ENCODE assay signal across 14 cellular contexts in the genomic region with DNA sequence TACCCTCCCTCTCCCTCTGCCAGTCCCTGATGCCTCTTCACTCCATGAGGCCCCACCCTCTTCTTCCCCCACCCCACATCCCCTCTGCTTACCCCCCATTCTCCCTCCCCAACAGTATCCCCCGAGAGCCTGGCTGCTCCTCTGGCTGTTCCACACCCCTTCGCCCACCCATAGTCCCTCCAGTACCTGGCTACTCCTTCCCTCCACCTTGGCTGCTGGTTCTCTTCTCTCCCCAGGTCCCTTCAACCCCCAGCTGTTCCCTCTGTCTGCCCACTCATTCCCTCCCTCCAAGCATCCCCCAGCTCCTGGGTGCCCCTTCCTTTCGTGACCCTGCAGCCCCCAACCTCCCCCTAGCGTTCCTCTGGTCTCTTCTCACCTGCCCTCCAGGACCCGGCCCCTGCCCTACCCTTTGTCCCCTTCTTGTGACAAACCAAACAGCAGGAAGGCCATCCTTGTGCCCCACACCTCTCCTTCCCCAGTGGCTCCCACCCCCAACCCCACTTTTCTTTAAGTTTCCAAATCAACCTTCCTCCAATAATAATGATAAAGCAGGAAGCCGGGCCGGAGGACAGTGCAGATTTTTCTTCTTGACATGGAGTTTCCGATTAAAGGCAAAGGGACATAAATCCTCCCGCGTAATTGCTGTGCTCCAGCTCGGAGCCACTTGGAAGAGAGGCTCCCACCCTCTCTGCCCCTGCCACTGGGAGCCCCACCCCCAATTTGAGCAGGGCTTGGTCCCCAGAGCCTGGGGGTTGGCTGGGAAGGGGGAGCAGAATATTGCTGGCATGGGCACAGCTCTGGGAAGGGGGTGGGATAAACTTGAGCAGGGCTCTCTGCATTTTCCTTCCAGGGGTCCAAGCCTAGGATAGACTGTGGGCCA. TPM values are rescaled to one million over a fixed set of nuclear protein-coding genes. Genes with fewer than 3 reads are reported as not detected.
DNase-seq lines count a peak whose midpoint lies in the region; ATAC-seq and TF ChIP-seq lines count a peak whose summit lies in the region.
"Had no signal": no experiment of that assay in that cellular context is flagged by ENCODE, and none has a peak within 500 bp of the region (broad histone marks: within the 10 kb centered on the region; RNA-seq: fewer than 3 reads in every experiment).

No MANE protein-coding gene starts in this region.

- H4K20me1 ChIP-seq in GM23338 (replicated peaks; ENCODE audit: insufficient read depth), result no peaks in the 10 kb centered on the region

- DNase-seq in GM23338 (ENCODE audit: low spot score) (no peak), WERI-Rb-1 (no peak), mesothelial cell of epicardium (ENCODE audit: low spot score in 2 of 2, unreplicated experiment in 2 of 2) (no peak), glomerular visceral epithelial cell (ENCODE audit: extremely low spot score) (no peak), HCEC 1CT (no peak), globus pallidus (ENCODE audit: low spot score) (no peak), T1000 (lab: John Stamatoyannopoulos, UW) (no peak)
- DNase-seq: Calu3; CD8-positive, alpha-beta T cell; DMS79 treated with DMSO at 0.1 percent for 48 hours; GF-D8 had no signal

- H2AFZ ChIP-seq in GM23338, result 0 out of 2 replicates have a peak overlapping the region, but pooled peaks have one; percentile 47

- H3K4me3 ChIP-seq in GM23338 (no peak overlapping the region), HEK293 (ENCODE audit: low read depth, low read length) (no peak overlapping the region), WERI-Rb-1 (ENCODE audit: low read depth, low read length) (no peak overlapping the region)
- H3K4me3 ChIP-seq: BLaER1 treated with 17β-estradiol and CSF1 and Interleukin-3, amounts not matched to agents 10 nM and 100 nM had no signal

- H3K4me2 ChIP-seq in GM23338, result no peak overlapping the region
- H3K4me2 ChIP-seq: BLaER1 treated with 17β-estradiol and CSF1 and Interleukin-3, amounts not matched to agents 10 nM and 100 nM had no signal

- CTCF ChIA-PET in HEK293 (lab: Yijun Ruan, JAX), result interaction anchor here (0.6 to 1.0 kb wide), 3 partner anchors 10 to 97 kb away, joined by 3 to 5 read pairs (median 4); no protein-coding TSS in a partner anchor

- TF ChIP-seq CTCF in GM23338 (conservative IDR thresholded peaks at IDR 0.05; ENCODE audit: low read depth in 2 of 2), result 0 out of 4 replicates have a peak, but pooled peaks of 1 of the 2 experiments have one; percentile 5
- TF ChIP-seq CTCF in HEK293 (tag by site-specific recombination; IDR thresholded peaks at IDR 0.05), result no peak
- no peak for TF ChIP-seq CTCF in WERI-Rb-1 (IDR thresholded peaks at IDR 0.05; ENCODE audit: low read depth, low read length)
- no peak for TF ChIP-seq CTCF in mesothelial cell of epicardium (IDR thresholded peaks at IDR 0.05; ENCODE audit: unreplicated experiment)

- ATAC-seq in GM23338, result peak; percentile 23
- ATAC-seq: CD8-positive, alpha-beta T cell had no signal

- H3K36me3 ChIP-seq in GM23338 (ENCODE audit: insufficient read depth), result no peaks in the 10 kb centered on the region
- H3K36me3 ChIP-seq in HEK293 (ENCODE audit: control insufficient read depth in 2 of 2, insufficient read depth in 1 of 2, low read length in 2 of 2), result no peaks in the 10 kb centered on the region
- H3K36me3 ChIP-seq in WERI-Rb-1, result no peaks in the 10 kb centered on the region; the same call in 1 of the 2 replicates
- H3K36me3 ChIP-seq: BLaER1 treated with 17β-estradiol and CSF1 and Interleukin-3, amounts not matched to agents 10 nM and 100 nM had no signal

- peaks cover 31% of the 10 kb centered on the region for H3K27me3 Mint-ChIP-seq in GM23338 (ENCODE audit: insufficient read depth, low read depth, poor library complexity)
- peaks cover 17% of the 10 kb centered on the region for H3K27me3 Mint-ChIP-seq in mesothelial cell of epicardium (ENCODE audit: low read depth)

- H3K27me3 ChIP-seq in GM23338 (ENCODE audit: insufficient read depth) (peaks cover 6% of the 10 kb centered on the region; the same call in 1 of the 2 replicates), WERI-Rb-1 (ENCODE audit: insufficient read depth, low read depth, severe bottlenecking) (no peaks in the 10 kb centered on the region)

- H3F3A ChIP-seq in GM23338 (replicated peaks; ENCODE audit: low read depth), result no peaks in the 10 kb centered on the region

- H3K4me1 Mint-ChIP-seq in GM23338 (peaks cover 20% of the 10 kb centered on the region), mesothelial cell of epicardium (peaks cover 74% of the 10 kb centered on the region)
- H3K4me1 Mint-ChIP-seq: B cell had no signal

- peaks cover 4% of the 10 kb centered on the region for H3K4me1 ChIP-seq in GM23338 (ENCODE audit: insufficient read depth)
- no peaks in the 10 kb centered on the region; the same call in 1 of the 2 replicates for H3K4me1 ChIP-seq in HEK293 (ENCODE audit: control insufficient read depth, insufficient read depth, low read length)

- no peaks in the 10 kb centered on the region for H3K79me2 ChIP-seq in GM23338 (replicated peaks; ENCODE audit: insufficient read depth)

- no peaks in the 10 kb centered on the region for H3K36me3 Mint-ChIP-seq in GM23338 (ENCODE audit: low read depth)
- no peaks in the 10 kb centered on the region for H3K36me3 Mint-ChIP-seq in mesothelial cell of epicardium
- H3K36me3 Mint-ChIP-seq: CD8-positive, alpha-beta T cell had no signal

- POLR2A ChIA-PET in HEK293 (lab: Yijun Ruan, JAX), result interaction anchor here (0.7 to 1.0 kb wide), 2 partner anchors 9 to 24 kb away, joined by 3 read pairs; no protein-coding TSS in a partner anchor

- H3K9me3 ChIP-seq in HEK293 (ENCODE audit: control insufficient read depth, insufficient read depth, low read depth, low read length) (no peaks in the 10 kb centered on the region), WERI-Rb-1 (ENCODE audit: severe bottlenecking) (no peaks in the 10 kb centered on the region)
- H3K9me3 ChIP-seq: BLaER1 treated with 17β-estradiol and CSF1 and Interleukin-3, amounts not matched to agents 10 nM and 100 nM had no signal

- no peak overlapping the region for H3K27ac Mint-ChIP-seq in GM23338
- H3K27ac Mint-ChIP-seq in mesothelial cell of epicardium, result peak overlapping the region; percentile 41
- H3K27ac Mint-ChIP-seq: B cell; CD8-positive, alpha-beta T cell had no signal

- H3K9me2 ChIP-seq in GM23338 (ENCODE audit: insufficient read depth), result no peaks in the 10 kb centered on the region

- H3K9me3 Mint-ChIP-seq in GM23338 (no peaks in the 10 kb centered on the region), mesothelial cell of epicardium (no peaks in the 10 kb centered on the region)
- H3K9me3 Mint-ChIP-seq: CD8-positive, alpha-beta T cell had no signal

- no peak overlapping the region for H3K27ac ChIP-seq in GM23338 (ENCODE audit: low read depth)
- no peak overlapping the region for H3K27ac ChIP-seq in HEK293 (ENCODE audit: extremely low read depth, low read depth, low read length)
- H3K27ac ChIP-seq in WERI-Rb-1, result peak overlapping the region; percentile 61
- H3K27ac ChIP-seq: BLaER1 treated with 17β-estradiol and CSF1 and Interleukin-3, amounts not matched to agents 10 nM and 100 nM had no signal

- H3K4me3 Mint-ChIP-seq in GM23338 (no peak overlapping the region), mesothelial cell of epicardium (no peak overlapping the region)
- H3K4me3 Mint-ChIP-seq: B cell; CD8-positive, alpha-beta T cell had no signal

TF ChIP-seq in GM23338, 12 proteins besides CTCF, POLR2A, EP300 and RAD21:
- TF ChIP-seq EZH2 (IDR thresholded peaks at IDR 0.05; ENCODE audit: low read depth, unreplicated experiment) (peak; percentile 11), ZNF331 (CRISPR knock-in tag; IDR thresholded peaks at IDR 0.05; ENCODE audit: low read depth) (no peak)

TF ChIP-seq in HEK293, 187 proteins besides CTCF, POLR2A, EP300 and RAD21 (continues in another document):
- TF ChIP-seq ZBTB7A (tag by site-specific recombination; IDR thresholded peaks at IDR 0.05; ENCODE audit: low read depth), result no peak
- 0 out of 2 replicates have a peak, but pooled peaks have one; percentile 16 for TF ChIP-seq ZBTB48 (tag by site-specific recombination; IDR thresholded peaks at IDR 0.05)
- TF ChIP-seq, protein P1, sequence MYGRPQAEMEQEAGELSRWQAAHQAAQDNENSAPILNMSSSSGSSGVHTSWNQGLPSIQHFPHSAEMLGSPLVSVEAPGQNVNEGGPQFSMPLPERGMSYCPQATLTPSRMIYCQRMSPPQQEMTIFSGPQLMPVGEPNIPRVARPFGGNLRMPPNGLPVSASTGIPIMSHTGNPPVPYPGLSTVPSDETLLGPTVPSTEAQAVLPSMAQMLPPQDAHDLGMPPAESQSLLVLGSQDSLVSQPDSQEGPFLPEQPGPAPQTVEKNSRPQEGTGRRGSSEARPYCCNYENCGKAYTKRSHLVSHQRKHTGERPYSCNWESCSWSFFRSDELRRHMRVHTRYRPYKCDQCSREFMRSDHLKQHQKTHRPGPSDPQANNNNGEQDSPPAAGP (tag by site-specific recombination; IDR thresholded peaks at IDR 0.05), result no peak
- TF ChIP-seq, protein P2, sequence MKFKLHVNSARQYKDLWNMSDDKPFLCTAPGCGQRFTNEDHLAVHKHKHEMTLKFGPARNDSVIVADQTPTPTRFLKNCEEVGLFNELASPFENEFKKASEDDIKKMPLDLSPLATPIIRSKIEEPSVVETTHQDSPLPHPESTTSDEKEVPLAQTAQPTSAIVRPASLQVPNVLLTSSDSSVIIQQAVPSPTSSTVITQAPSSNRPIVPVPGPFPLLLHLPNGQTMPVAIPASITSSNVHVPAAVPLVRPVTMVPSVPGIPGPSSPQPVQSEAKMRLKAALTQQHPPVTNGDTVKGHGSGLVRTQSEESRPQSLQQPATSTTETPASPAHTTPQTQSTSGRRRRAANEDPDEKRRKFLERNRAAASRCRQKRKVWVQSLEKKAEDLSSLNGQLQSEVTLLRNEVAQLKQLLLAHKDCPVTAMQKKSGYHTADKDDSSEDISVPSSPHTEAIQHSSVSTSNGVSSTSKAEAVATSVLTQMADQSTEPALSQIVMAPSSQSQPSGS (tag by site-specific recombination; IDR thresholded peaks at IDR 0.05; ENCODE audit: low read depth), result no peak
- peak; percentile 43 for TF ChIP-seq ZIC2 (tag by site-specific recombination; IDR thresholded peaks at IDR 0.05)
- no peak for TF ChIP-seq ZNF274 (IDR thresholded peaks at IDR 0.05; ENCODE audit: low read length)
- TF ChIP-seq ZNF274 (tag by site-specific recombination; IDR thresholded peaks at IDR 0.05; ENCODE audit: borderline replicate concordance), result no peak
- no peak for TF ChIP-seq ZNF558 (tag by site-specific recombination; IDR thresholded peaks at IDR 0.05)
- no peak for TF ChIP-seq BCL11B (tag by site-specific recombination; IDR thresholded peaks at IDR 0.05; ENCODE audit: low read depth)
- 0 out of 2 replicates have a peak, but pooled peaks have one; percentile 18 for TF ChIP-seq IKZF3 (tag by site-specific recombination; IDR thresholded peaks at IDR 0.05)
- no peak for TF ChIP-seq ZNF501 (tag by site-specific recombination; IDR thresholded peaks at IDR 0.05)
- no peak for TF ChIP-seq KLF10 (tag by site-specific recombination; IDR thresholded peaks at IDR 0.05)
- no peak for TF ChIP-seq GLI2 (tag by site-specific recombination; IDR thresholded peaks at IDR 0.05; ENCODE audit: borderline replicate concordance, low read depth)

RNA-seq across cellular contexts. Expression of a gene that starts 40.0 kb away (rescaled TPM):
- 19.6 and 23.8 TPM in 2 replicates for total RNA-seq in GM23338 (2014; rRNA removed; shearing (Covaris generic))
- 21.8 and 23.1 TPM in 2 replicates for polyA plus RNA-seq in GM23338 (2016; fragmentation: Nextera tagmentation; extraction: Ambion mirVana)
- 39.5 to 47.1 TPM (median 46.1 TPM) in 3 replicates for total RNA-seq in mesothelial cell of epicardium
